Comparison of ENCODE assay signal across 10 cellular contexts in the genomic region with DNA sequence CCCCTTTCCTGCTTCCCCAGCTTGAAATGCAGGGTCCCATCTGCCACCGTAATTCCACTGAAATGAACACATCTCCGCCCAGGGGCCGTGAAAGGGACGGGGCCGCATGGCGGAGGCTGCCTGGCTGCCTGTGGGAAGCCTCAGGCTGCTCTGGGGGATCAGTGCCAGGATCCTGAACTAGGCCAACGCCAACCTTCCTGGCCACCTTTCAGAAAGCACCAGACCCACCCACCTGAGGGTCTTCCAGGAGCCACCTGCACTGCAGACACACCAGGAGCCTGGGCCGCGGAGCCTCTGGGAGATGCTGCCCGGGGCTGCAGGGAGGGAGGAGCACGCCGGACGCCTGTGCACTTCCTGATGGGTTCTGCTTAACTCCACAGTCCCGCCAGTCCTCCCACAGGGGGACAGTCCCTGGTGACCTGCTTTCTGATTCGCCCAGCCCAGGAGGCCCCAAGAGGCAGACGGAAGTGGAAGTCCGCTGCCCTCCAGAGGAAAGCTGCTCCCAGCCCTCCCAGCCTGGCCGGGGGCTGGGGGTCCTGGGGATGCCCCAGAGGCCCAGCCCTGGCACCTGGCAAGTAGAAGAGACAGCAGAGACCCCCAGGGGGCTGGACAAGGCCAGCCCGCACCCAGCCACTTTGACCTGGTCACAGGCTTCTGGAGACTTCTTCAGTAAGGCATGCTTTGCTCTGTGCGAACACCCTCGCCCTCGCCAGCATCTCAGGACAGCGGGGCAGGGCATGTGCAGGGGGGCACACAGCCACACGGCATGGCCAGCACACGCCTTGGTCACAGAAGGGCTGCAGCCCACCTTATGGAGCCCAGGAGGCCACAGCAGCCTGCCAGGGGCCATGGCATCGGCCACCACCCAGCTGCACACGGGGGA. TPM values are rescaled to one million over a fixed set of nuclear protein-coding genes. Genes with fewer than 3 reads are reported as not detected.
DNase-seq lines count a peak whose midpoint lies in the region; ATAC-seq and TF ChIP-seq lines count a peak whose summit lies in the region.
"Had no signal": no experiment of that assay in that cellular context is flagged by ENCODE, and none has a peak within 500 bp of the region (broad histone marks: within the 10 kb centered on the region; RNA-seq: fewer than 3 reads in every experiment).

A gene with protein sequence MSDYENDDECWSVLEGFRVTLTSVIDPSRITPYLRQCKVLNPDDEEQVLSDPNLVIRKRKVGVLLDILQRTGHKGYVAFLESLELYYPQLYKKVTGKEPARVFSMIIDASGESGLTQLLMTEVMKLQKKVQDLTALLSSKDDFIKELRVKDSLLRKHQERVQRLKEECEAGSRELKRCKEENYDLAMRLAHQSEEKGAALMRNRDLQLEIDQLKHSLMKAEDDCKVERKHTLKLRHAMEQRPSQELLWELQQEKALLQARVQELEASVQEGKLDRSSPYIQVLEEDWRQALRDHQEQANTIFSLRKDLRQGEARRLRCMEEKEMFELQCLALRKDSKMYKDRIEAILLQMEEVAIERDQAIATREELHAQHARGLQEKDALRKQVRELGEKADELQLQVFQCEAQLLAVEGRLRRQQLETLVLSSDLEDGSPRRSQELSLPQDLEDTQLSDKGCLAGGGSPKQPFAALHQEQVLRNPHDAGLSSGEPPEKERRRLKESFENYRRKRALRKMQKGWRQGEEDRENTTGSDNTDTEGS (minus strand): TSS at position 370 of the 883 bp plus-strand sequence. CDS start 1,591 bp downstream, outside the sequence.

- peak within 1 kb of the TSS; percentile 76 to 86 (median 82) for H3K9ac ChIP-seq in BLaER1 treated with 17β-estradiol and CSF1 and Interleukin-3, amounts not matched to agents 10 nM and 100 nM
- H3K9ac ChIP-seq: parathyroid adenoma had no signal

- H3K4me2 ChIP-seq in BLaER1 treated with 17β-estradiol and CSF1 and Interleukin-3, amounts not matched to agents 10 nM and 100 nM: peak within 1 kb of the TSS; percentile 89 to 99 (median 95)

- H3K9me3 ChIP-seq in BLaER1 treated with 17β-estradiol and CSF1 and Interleukin-3, amounts not matched to agents 10 nM and 100 nM (replicated peaks in 1 of 11): no peaks in the 10 kb centered on the region
- H3K9me3 ChIP-seq in naive thymus-derived CD4-positive, alpha-beta T cell (ENCODE audit: control insufficient read depth in 2 of 3, low read length in 3 of 3): no peaks in the 10 kb centered on the region

- POLR2A ChIA-PET in naive thymus-derived CD4-positive, alpha-beta T cell (lab: Charles Lee): interaction anchor here (1.4 kb wide), 1 partner anchor 10 kb away, joined by 5 read pairs; a partner anchor contains a TSS

- peaks cover 0 to 67% (median 22%) of the 10 kb centered on the region in 11 experiments; a peak in 12 of 22 replicates for H4K20me1 ChIP-seq in BLaER1 treated with 17β-estradiol and CSF1 and Interleukin-3, amounts not matched to agents 10 nM and 100 nM

- peaks cover 70 to 89% (median 77%) of the 10 kb centered on the region in 10 experiments for H3K4me1 ChIP-seq in BLaER1 treated with 17β-estradiol and CSF1 and Interleukin-3, amounts not matched to agents 10 nM and 100 nM
- no peaks in the 10 kb centered on the region for H3K4me1 ChIP-seq in naive thymus-derived CD4-positive, alpha-beta T cell (ENCODE audit: control insufficient read depth in 2 of 2, insufficient read depth in 2 of 2, low read length in 2 of 2)

- no peaks in the 10 kb centered on the region for H3K36me3 Mint-ChIP-seq in naive thymus-derived CD4-positive, alpha-beta T cell

- intact Hi-C loops in naive thymus-derived CD4-positive, alpha-beta T cell (cut with micrococcal nuclease): no loop called here

- peak within 1 kb of the TSS; percentile 43 to 86 (median 64) for H3K4me3 ChIP-seq in BLaER1 treated with 17β-estradiol and CSF1 and Interleukin-3, amounts not matched to agents 10 nM and 100 nM
- peak within 1 kb of the TSS; percentile 92 for H3K4me3 ChIP-seq in NB4 (ENCODE audit: low read depth, low read length)
- H3K4me3 ChIP-seq in choroid plexus epithelial cell (ENCODE audit: low read depth, low read length): peak within 1 kb of the TSS; percentile 28
- no peak within 1 kb of the TSS for H3K4me3 ChIP-seq in naive thymus-derived CD4-positive, alpha-beta T cell (ENCODE audit: low read length)

- no peak within 1 kb of the TSS for H3K27ac Mint-ChIP-seq in naive thymus-derived CD4-positive, alpha-beta T cell

- CTCF ChIA-PET in naive thymus-derived CD4-positive, alpha-beta T cell (lab: Charles Lee): no interaction called here

- no peaks in the 10 kb centered on the region for H3K27me3 Mint-ChIP-seq in naive thymus-derived CD4-positive, alpha-beta T cell

- H3K27ac ChIP-seq in BLaER1 treated with 17β-estradiol and CSF1 and Interleukin-3, amounts not matched to agents 10 nM and 100 nM: peak within 1 kb of the TSS; percentile 29 to 92 (median 85); a peak in 21 of 22 replicates
- no peak within 1 kb of the TSS for H3K27ac ChIP-seq in naive thymus-derived CD4-positive, alpha-beta T cell (ENCODE audit: low read depth, low read length)

- DNase-seq in NB4 (ENCODE audit: low read depth): peak; percentile 94
- DNase-seq in choroid plexus epithelial cell (ENCODE audit: low read depth): no peak
- no peak for DNase-seq in naive thymus-derived CD4-positive, alpha-beta T cell
- DNase-seq: NCI-H2227 treated with DMSO at 0.1 percent for 48 hours had no signal

- peak; percentile 79 for ATAC-seq in naive thymus-derived CD4-positive, alpha-beta T cell
- ATAC-seq in HG02759 (IDR thresholded peaks at IDR 0.05; ENCODE audit: unreplicated experiment): no peak
- no peak for ATAC-seq in GM21528 (IDR thresholded peaks at IDR 0.05; ENCODE audit: low FRiP score, unreplicated experiment)
- ATAC-seq in GM21367 (IDR thresholded peaks at IDR 0.05; ENCODE audit: unreplicated experiment): no peak
- no peak for ATAC-seq in HG02642 (IDR thresholded peaks at IDR 0.05; ENCODE audit: poor library complexity, unreplicated experiment)

- H3K9me3 Mint-ChIP-seq in naive thymus-derived CD4-positive, alpha-beta T cell: no peaks in the 10 kb centered on the region

- H3K4me3 Mint-ChIP-seq in naive thymus-derived CD4-positive, alpha-beta T cell: no peak within 1 kb of the TSS

- no peak for TF ChIP-seq CTCF in NB4 (IDR thresholded peaks at IDR 0.05; ENCODE audit: low read depth, low read length)
- TF ChIP-seq CTCF in choroid plexus epithelial cell (conservative IDR thresholded peaks at IDR 0.05; ENCODE audit: low read depth, low read length): no peak

- TF ChIP-seq POLR2A in NB4 (IDR thresholded peaks at IDR 0.05; ENCODE audit: extremely low read depth, insufficient read length): peak; percentile 78

- H3K36me3 ChIP-seq in BLaER1 treated with 17β-estradiol and CSF1 and Interleukin-3, amounts not matched to agents 10 nM and 100 nM: peaks cover 15 to 67% (median 49%) of the 10 kb centered on the region in 11 experiments; a peak in 21 of 22 replicates
- H3K36me3 ChIP-seq in naive thymus-derived CD4-positive, alpha-beta T cell (ENCODE audit: control insufficient read depth in 2 of 3, insufficient read depth in 3 of 3, low read length in 3 of 3): peaks cover 0 to 8% (median 0%) of the 10 kb centered on the region in 3 experiments

- peaks cover 0 to 2% (median 0%) of the 10 kb centered on the region in 7 donors for H3K4me1 Mint-ChIP-seq in naive thymus-derived CD4-positive, alpha-beta T cell

- H3K27me3 ChIP-seq in BLaER1 treated with 17β-estradiol and CSF1 and Interleukin-3, amounts not matched to agents 10 nM and 100 nM: no peaks in the 10 kb centered on the region
- no peaks in the 10 kb centered on the region for H3K27me3 ChIP-seq in naive thymus-derived CD4-positive, alpha-beta T cell (ENCODE audit: control insufficient read depth in 2 of 2, insufficient read depth in 2 of 2, low read length in 2 of 2)

RNA-seq across cellular contexts. Expression of the gene that starts here (rescaled TPM):
- 10 to 100 TPM in 1 of 5 experiments, 1 to 10 TPM in 4; 1.1 to 19.9 (median 1.4) TPM for total RNA-seq in naive thymus-derived CD4-positive, alpha-beta T cell
- under 1 TPM; 0.10 to 0.18 TPM for polyA plus RNA-seq in naive thymus-derived CD4-positive, alpha-beta T cell
